8 cellular contexts compared by ENCODE assay signal in genomic region chr1:186859995-186860394, GRCh38. TPM values are rescaled to one million over a fixed set of nuclear protein-coding genes. Genes with fewer than 3 reads are reported as not detected.
"Had no signal": no experiment of that assay in that cellular context is flagged by ENCODE, and none has a peak within 500 bp of the region (broad histone marks: within the 10 kb centered on the region; RNA-seq: fewer than 3 reads in every experiment).

No MANE protein-coding gene starts in this region.

- H3K9me3 Mint-ChIP-seq: GM23338 had no signal

- FAIRE-seq: H1, H54, HepG2 had no signal

- H3K4me3 Mint-ChIP-seq: GM23338, H9, IgD-negative memory B cell had no signal

- H3K27ac Mint-ChIP-seq: GM23338, IgD-negative memory B cell had no signal

- H3K27ac ChIP-seq: HL-60 had no signal

- H3K27me3 Mint-ChIP-seq: IgD-negative memory B cell had no signal

- DNase-seq: H9, HCEC 1CT had no signal

- H3K4me3 ChIP-seq: GM23338 had no signal

- ATAC-seq: GM23338, HepG2 had no signal

- H3K4me1 Mint-ChIP-seq: GM23338, H9, IgD-negative memory B cell had no signal

RNA-seq across cellular contexts. Expression of gene PLA2G4A, which starts 31.2 kb away (rescaled TPM):
- total RNA-seq: HepG2 had no signal
- polyA plus RNA-seq: HepG2 had no signal
